ENCODE assay signal across 1 cellular context in the genomic region with DNA sequence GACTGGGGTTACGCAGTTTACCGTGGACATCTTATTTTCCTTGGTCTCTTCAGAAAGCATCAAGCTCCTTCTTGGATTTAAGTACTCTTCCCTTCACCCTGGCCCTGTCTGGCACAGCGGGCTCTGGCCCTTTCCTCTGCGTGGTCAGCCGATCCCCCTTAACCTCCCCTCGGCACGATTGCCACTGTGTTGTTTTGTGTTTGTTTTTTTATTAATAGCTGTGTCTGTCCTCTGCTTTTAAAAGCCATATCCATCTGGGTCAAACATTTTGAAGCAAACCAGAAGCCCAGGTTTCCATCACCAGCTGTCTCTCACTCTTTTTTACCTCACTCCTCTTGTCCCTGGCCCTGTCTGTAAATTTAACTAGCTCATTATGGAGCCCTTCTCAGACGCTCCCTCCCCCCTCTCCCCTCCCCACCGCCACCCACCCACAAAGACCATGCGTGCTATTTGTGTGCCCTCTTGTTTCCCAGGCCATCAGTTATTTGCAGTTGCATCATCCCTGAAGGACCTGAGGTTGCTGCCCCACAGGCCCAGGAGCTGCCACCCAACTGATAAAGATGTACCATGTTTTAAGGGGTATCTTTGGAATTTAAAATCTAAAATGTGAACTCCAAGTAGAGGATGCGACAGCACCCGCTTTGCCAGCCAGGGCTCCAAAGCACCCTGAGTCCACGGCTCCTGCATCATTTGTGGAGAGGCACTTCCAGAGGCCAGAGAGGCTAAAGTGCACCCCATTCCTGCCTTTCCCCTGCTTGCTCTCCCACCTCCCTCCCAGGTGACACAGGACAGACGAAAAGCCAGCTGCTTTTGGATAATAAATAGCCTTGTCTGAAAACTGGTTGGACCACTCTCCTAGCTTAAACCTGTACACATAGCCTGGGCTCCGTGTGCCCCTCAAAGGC.
TF ChIP-seq lines count a peak whose summit lies in the region.

No MANE protein-coding gene starts in this region.

TF ChIP-seq in HepG2, 621 proteins besides CTCF, POLR2A, EP300 and RAD21:
- TF ChIP-seq, protein P1, sequence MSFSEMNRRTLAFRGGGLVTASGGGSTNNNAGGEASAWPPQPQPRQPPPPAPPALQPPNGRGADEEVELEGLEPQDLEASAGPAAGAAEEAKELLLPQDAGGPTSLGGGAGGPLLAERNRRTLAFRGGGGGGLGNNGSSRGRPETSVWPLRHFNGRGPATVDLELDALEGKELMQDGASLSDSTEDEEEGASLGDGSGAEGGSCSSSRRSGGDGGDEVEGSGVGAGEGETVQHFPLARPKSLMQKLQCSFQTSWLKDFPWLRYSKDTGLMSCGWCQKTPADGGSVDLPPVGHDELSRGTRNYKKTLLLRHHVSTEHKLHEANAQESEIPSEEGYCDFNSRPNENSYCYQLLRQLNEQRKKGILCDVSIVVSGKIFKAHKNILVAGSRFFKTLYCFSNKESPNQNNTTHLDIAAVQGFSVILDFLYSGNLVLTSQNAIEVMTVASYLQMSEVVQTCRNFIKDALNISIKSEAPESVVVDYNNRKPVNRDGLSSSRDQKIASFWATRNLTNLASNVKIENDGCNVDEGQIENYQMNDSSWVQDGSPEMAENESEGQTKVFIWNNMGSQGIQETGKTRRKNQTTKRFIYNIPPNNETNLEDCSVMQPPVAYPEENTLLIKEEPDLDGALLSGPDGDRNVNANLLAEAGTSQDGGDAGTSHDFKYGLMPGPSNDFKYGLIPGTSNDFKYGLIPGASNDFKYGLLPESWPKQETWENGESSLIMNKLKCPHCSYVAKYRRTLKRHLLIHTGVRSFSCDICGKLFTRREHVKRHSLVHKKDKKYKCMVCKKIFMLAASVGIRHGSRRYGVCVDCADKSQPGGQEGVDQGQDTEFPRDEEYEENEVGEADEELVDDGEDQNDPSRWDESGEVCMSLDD (CRISPR knock-in tag; IDR thresholded peaks at IDR 0.05; ENCODE audit: borderline replicate concordance) = no peak
- TF ChIP-seq, protein P2, sequence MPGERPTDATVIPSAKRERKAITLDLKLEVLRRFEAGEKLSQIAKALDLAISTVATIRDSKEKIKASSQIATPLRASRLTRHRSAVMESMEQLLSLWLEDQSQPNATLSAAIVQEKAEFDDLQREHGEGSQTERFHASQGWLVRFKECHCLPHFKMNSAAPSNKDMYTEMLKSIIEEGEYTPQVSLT (CRISPR knock-in tag; IDR thresholded peaks at IDR 0.05; ENCODE audit: borderline replicate concordance, low read depth) = no peak
- TF ChIP-seq, protein P3, sequence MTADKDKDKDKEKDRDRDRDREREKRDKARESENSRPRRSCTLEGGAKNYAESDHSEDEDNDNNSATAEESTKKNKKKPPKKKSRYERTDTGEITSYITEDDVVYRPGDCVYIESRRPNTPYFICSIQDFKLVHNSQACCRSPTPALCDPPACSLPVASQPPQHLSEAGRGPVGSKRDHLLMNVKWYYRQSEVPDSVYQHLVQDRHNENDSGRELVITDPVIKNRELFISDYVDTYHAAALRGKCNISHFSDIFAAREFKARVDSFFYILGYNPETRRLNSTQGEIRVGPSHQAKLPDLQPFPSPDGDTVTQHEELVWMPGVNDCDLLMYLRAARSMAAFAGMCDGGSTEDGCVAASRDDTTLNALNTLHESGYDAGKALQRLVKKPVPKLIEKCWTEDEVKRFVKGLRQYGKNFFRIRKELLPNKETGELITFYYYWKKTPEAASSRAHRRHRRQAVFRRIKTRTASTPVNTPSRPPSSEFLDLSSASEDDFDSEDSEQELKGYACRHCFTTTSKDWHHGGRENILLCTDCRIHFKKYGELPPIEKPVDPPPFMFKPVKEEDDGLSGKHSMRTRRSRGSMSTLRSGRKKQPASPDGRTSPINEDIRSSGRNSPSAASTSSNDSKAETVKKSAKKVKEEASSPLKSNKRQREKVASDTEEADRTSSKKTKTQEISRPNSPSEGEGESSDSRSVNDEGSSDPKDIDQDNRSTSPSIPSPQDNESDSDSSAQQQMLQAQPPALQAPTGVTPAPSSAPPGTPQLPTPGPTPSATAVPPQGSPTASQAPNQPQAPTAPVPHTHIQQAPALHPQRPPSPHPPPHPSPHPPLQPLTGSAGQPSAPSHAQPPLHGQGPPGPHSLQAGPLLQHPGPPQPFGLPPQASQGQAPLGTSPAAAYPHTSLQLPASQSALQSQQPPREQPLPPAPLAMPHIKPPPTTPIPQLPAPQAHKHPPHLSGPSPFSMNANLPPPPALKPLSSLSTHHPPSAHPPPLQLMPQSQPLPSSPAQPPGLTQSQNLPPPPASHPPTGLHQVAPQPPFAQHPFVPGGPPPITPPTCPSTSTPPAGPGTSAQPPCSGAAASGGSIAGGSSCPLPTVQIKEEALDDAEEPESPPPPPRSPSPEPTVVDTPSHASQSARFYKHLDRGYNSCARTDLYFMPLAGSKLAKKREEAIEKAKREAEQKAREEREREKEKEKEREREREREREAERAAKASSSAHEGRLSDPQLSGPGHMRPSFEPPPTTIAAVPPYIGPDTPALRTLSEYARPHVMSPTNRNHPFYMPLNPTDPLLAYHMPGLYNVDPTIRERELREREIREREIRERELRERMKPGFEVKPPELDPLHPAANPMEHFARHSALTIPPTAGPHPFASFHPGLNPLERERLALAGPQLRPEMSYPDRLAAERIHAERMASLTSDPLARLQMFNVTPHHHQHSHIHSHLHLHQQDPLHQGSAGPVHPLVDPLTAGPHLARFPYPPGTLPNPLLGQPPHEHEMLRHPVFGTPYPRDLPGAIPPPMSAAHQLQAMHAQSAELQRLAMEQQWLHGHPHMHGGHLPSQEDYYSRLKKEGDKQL (CRISPR knock-in tag; IDR thresholded peaks at IDR 0.05; ENCODE audit: low read depth) = no peak
- TF ChIP-seq NFYB (CRISPR knock-in tag; IDR thresholded peaks at IDR 0.05) = no peak
- no peak for TF ChIP-seq CEBPB (IDR thresholded peaks at IDR 0.05; ENCODE audit: borderline replicate concordance, low read depth, low read length)
- no peak for TF ChIP-seq ZNF205 (CRISPR knock-in tag; IDR thresholded peaks at IDR 0.05)
- no peak for TF ChIP-seq SIX4 (CRISPR knock-in tag; IDR thresholded peaks at IDR 0.05)
